In genomic region chr3:55500555-55501340, GRCh38 we compare ENCODE assay signal across 19 cellular contexts.
"Had no signal": no experiment of that assay in that cellular context is flagged by ENCODE, and none has a peak within 500 bp of the region (broad histone marks: within the 10 kb centered on the region; RNA-seq: fewer than 3 reads in every experiment).

No MANE protein-coding gene starts in this region.

- H3K27ac ChIP-seq: colonic mucosa, esophagus muscularis mucosa, psoas muscle, right lobe of liver, stomach, thoracic aorta had no signal

- DNase-seq: activated CD4-positive, alpha-beta T cell treated with anti-CD3 and anti-CD28 coated beads, Interleukin-2, amount 50 U/mL, for 1 hour; activated CD4-positive, CD25-positive, alpha-beta regulatory T cell; activated CD8-positive, alpha-beta memory T cell treated with anti-CD3 and anti-CD28 coated beads for 24 hours; activated naive CD4-positive, alpha-beta T cell treated with Interleukin-2 at 50 U/mL for 16 hours; activated T-cell treated with anti-CD3 and anti-CD28 coated beads for 4 hours; central memory CD4-positive, alpha-beta T cell; colonic mucosa; hippocampal formation; left ventricle myocardium superior; mesenchymal stem cell; natural killer cell; occipital lobe; psoas muscle; right lobe of liver; stimulated activated CD4-positive, alpha-beta T cell treated with anti-CD3 and anti-CD28 coated beads, Interleukin-1b, Interleukin-23, amount 100 ng/mL, for 48 hours; stomach; T-helper 2 cell had no signal

- ATAC-seq: left ventricle myocardium superior, natural killer cell, psoas muscle, right lobe of liver had no signal

- H3K4me1 ChIP-seq: colonic mucosa, esophagus muscularis mucosa, psoas muscle, stomach had no signal

- H3K27me3 ChIP-seq: colonic mucosa, esophagus muscularis mucosa, right lobe of liver, stomach had no signal

- H3K36me3 ChIP-seq: colonic mucosa, esophagus muscularis mucosa, right lobe of liver, stomach, thoracic aorta had no signal

- H3K4me3 ChIP-seq: colonic mucosa, esophagus muscularis mucosa, psoas muscle, right lobe of liver, stomach, thoracic aorta had no signal

- H3K9me3 ChIP-seq: colonic mucosa, esophagus muscularis mucosa, psoas muscle, right lobe of liver, stomach, thoracic aorta had no signal
